Comparison of ENCODE assay signal across 25 cellular contexts in genomic region chr13:47112900-47113299, GRCh38.
A peak's percentile ranks its signal among the peaks of the same experiment; 100 is the strongest.
DNase-seq lines count a peak whose midpoint lies in the region; ATAC-seq, FAIRE-seq and TF ChIP-seq lines count a peak whose summit lies in the region.
"Had no signal": no experiment of that assay in that cellular context is flagged by ENCODE, and none has a peak within 500 bp of the region (broad histone marks: within the 10 kb centered on the region; RNA-seq: fewer than 3 reads in every experiment).

No MANE protein-coding gene starts in this region.

- DNase-seq in ELR (ENCODE audit: low read depth): peak; percentile 69
- DNase-seq in K562 (ENCODE audit: extremely low read depth in 1 of 4, low spot score in 3 of 4): no peak
- DNase-seq in neural progenitor cell (ENCODE audit: low spot score): no peak
- DNase-seq in NCI-H1694 (lab: John Stamatoyannopoulos, UW): no peak
- DNase-seq in stimulated activated CD8-positive, alpha-beta memory T cell treated with anti-CD3 and anti-CD28 coated beads, Interleukin-4, amount 100 ng/mL, for 48 hours: no peak
- DNase-seq: DMS53, GOT3, KG1, NCI-H1092 treated with DMSO at 0.1 percent for 48 hours, NCI-H1436 treated with DMSO at 0.1 percent for 48 hours, NCI-H2029 treated with DMSO at 0.1 percent for 48 hours, NCI-H2171, NCI-H345, NCI-H524, NCI-H82, Peyer's patch, SJCRH30 had no signal

- intact Hi-C loops in K562 (cut with micrococcal nuclease): no loop called here

- no peaks in the 10 kb centered on the region for H4K20me1 ChIP-seq in K562 (replicated peaks; ENCODE audit: control insufficient read depth, insufficient read depth, low read length)
- no peaks in the 10 kb centered on the region for H4K20me1 ChIP-seq in neural progenitor cell (ENCODE audit: low read depth)

- no peak overlapping the region for H3K4me3 ChIP-seq in HUES6 (ENCODE audit: low read depth, low read length)
- no peak overlapping the region for H3K4me3 ChIP-seq in K562
- H3K4me3 ChIP-seq in neural progenitor cell: no peak overlapping the region
- H3K4me3 ChIP-seq: A549, GM12878, Peyer's patch, SJCRH30 had no signal

- TF ChIP-seq POLR2A in K562 (conservative IDR thresholded peaks at IDR 0.05): no peak

- H3K27me3 ChIP-seq in HUES6 (ENCODE audit: control insufficient read depth, insufficient read depth, low read length): no peaks in the 10 kb centered on the region
- H3K27me3 ChIP-seq in K562 (ENCODE audit: control insufficient read depth in 2 of 2, insufficient read depth in 2 of 2, low read length in 2 of 2): no peaks in the 10 kb centered on the region
- H3K27me3 ChIP-seq in neural progenitor cell: no peaks in the 10 kb centered on the region
- H3K27me3 ChIP-seq: Peyer's patch, SJCRH30 had no signal

- H3K36me3 Mint-ChIP-seq in neural progenitor cell: no peaks in the 10 kb centered on the region
- H3K36me3 Mint-ChIP-seq: CD14-positive monocyte had no signal

- TF ChIP-seq EP300 in K562 (IDR thresholded peaks at IDR 0.05; ENCODE audit: low read length): no peak

- peak overlapping the region; percentile 61 for H2AFZ ChIP-seq in K562 (ENCODE audit: low read depth, low read length)
- no peak overlapping the region for H2AFZ ChIP-seq in neural progenitor cell (replicated peaks)

- H3F3A ChIP-seq in neural progenitor cell (ENCODE audit: low read depth): peaks cover 48% of the 10 kb centered on the region

- H3K9me3 Mint-ChIP-seq in neural progenitor cell: peaks cover 2% of the 10 kb centered on the region

- no peaks in the 10 kb centered on the region for H3K9me1 ChIP-seq in K562 (ENCODE audit: control insufficient read depth, insufficient read depth, low read length)

- no peak overlapping the region for H3K4me3 Mint-ChIP-seq in neural progenitor cell
- H3K4me3 Mint-ChIP-seq: B cell, CD14-positive monocyte had no signal

- ATAC-seq in K562 (no peak), GM19035 (IDR thresholded peaks at IDR 0.05; ENCODE audit: unreplicated experiment) (no peak)
- ATAC-seq: A549, GM12878 had no signal

- BruUV-seq in K562 (replicated peaks; lab: Mats Ljungman, UMichigan): no TSS peak

- WGBS in K562 (ENCODE audit: insufficient coverage, low coverage, missing lambda C conversion rate): 40% methylated on average over 1 of the region's 1 CpG

- POLR2A ChIA-PET in K562 (lab: Yijun Ruan, JAX): interaction anchor here (0.7 kb wide), 1 partner anchor 9 kb away, joined by 3 read pairs; no protein-coding TSS in a partner anchor

- CTCF ChIA-PET in K562 (lab: Yijun Ruan, JAX; ENCODE audit: low intra/inter-chr PET ratio): no interaction called here

- peak overlapping the region; percentile 59 for H3K27ac ChIP-seq in HUES6 (ENCODE audit: low read depth, low read length)
- peak overlapping the region; percentile 79; the same call in 1 of the 3 replicates for H3K27ac ChIP-seq in K562 (ENCODE audit: extremely low read depth, low read depth, low read length)
- peak overlapping the region; percentile 80 for H3K27ac ChIP-seq in neural progenitor cell
- H3K27ac ChIP-seq: A549, Peyer's patch, SJCRH30 had no signal

- no peak overlapping the region for H3K4me2 ChIP-seq in K562 (ENCODE audit: insufficient read depth, low read length)
- H3K4me2 ChIP-seq in neural progenitor cell: peak overlapping the region; percentile 52
- H3K4me2 ChIP-seq: A549 had no signal

- TF ChIP-seq CTCF in K562 (IDR thresholded peaks at IDR 0.05 in 2 of 3, conservative IDR thresholded peaks at IDR 0.05 in 1 of 3; ENCODE audit: insufficient read depth in 2 of 3, low read depth in 1 of 3, low read length in 3 of 3): no peak
- TF ChIP-seq CTCF in neural progenitor cell (IDR thresholded peaks at IDR 0.05): no peak

- TF ChIP-seq RAD21 in K562 (CRISPR knock-in tag; conservative IDR thresholded peaks at IDR 0.05 in 1 of 2, IDR thresholded peaks at IDR 0.05 in 1 of 2): no peak

- H3K36me3 ChIP-seq in HUES6 (ENCODE audit: control insufficient read depth, insufficient read depth, low read length) (no peaks in the 10 kb centered on the region; the same call in 1 of the 2 replicates), K562 (ENCODE audit: control insufficient read depth, insufficient read depth, low read length) (no peaks in the 10 kb centered on the region), neural progenitor cell (no peaks in the 10 kb centered on the region)
- H3K36me3 ChIP-seq: Peyer's patch, SJCRH30 had no signal

- no peak overlapping the region for H3K27ac Mint-ChIP-seq in neural progenitor cell
- H3K27ac Mint-ChIP-seq: B cell, CD14-positive monocyte had no signal

- H3K4me1 Mint-ChIP-seq in neural progenitor cell: peaks cover 23% of the 10 kb centered on the region
- H3K4me1 Mint-ChIP-seq: B cell had no signal

- H3K9ac ChIP-seq in HUES6 (ENCODE audit: low read length) (no peak overlapping the region), K562 (ENCODE audit: insufficient read depth in 1 of 2, low read depth in 2 of 2, low read length in 2 of 2) (no peak overlapping the region), neural progenitor cell (no peak overlapping the region)

- in situ Hi-C loops in K562 (cut with MboI): no loop called here

- H3K4me1 ChIP-seq in HUES6 (ENCODE audit: control insufficient read depth, insufficient read depth, low read length): peaks cover 32% of the 10 kb centered on the region
- H3K4me1 ChIP-seq in K562 (replicated peaks in 1 of 2; ENCODE audit: control insufficient read depth in 2 of 2, insufficient read depth in 2 of 2, low read length in 2 of 2): peaks cover 0 to 15% of the 10 kb centered on the region in 2 experiments; a peak in 2 of 5 replicates
- peaks cover 33% of the 10 kb centered on the region for H3K4me1 ChIP-seq in neural progenitor cell
- H3K4me1 ChIP-seq: A549, Peyer's patch, SJCRH30 had no signal

- H3K27me3 Mint-ChIP-seq in neural progenitor cell (ENCODE audit: insufficient read depth, low read depth): peaks cover 2% of the 10 kb centered on the region

- peaks cover 8% of the 10 kb centered on the region; the same call in 1 of the 2 replicates for H3K9me3 ChIP-seq in HUES6 (ENCODE audit: control insufficient read depth, insufficient read depth, low read depth, low read length)
- no peaks in the 10 kb centered on the region for H3K9me3 ChIP-seq in K562 (replicated peaks; ENCODE audit: control insufficient read depth, insufficient read depth, low read depth, low read length)
- no peaks in the 10 kb centered on the region for H3K9me3 ChIP-seq in neural progenitor cell (ENCODE audit: low read depth)
- H3K9me3 ChIP-seq: A549, Peyer's patch, SJCRH30 had no signal

- H3K79me2 ChIP-seq in K562 (ENCODE audit: control insufficient read depth, insufficient read depth, low read length): no peaks in the 10 kb centered on the region
- H3K79me2 ChIP-seq in neural progenitor cell (ENCODE audit: low read depth): no peaks in the 10 kb centered on the region

- no peak for FAIRE-seq in K562 (lab: Jason Lieb, UNC)
- FAIRE-seq: A549, D721Med, GM12878, HTR-8/SVneo had no signal

TF ChIP-seq in K562, 482 proteins besides CTCF, POLR2A, EP300 and RAD21:
- no peak for TF ChIP-seq HSF4 (CRISPR knock-in tag; IDR thresholded peaks at IDR 0.05; ENCODE audit: borderline replicate concordance)
- TF ChIP-seq MTA1 (IDR thresholded peaks at IDR 0.05; ENCODE audit: borderline replicate concordance): no peak
TF ChIP-seq in K562: peak in this region for 0.
